ENCODE assay signal across 1 cellular context in the genomic region with DNA sequence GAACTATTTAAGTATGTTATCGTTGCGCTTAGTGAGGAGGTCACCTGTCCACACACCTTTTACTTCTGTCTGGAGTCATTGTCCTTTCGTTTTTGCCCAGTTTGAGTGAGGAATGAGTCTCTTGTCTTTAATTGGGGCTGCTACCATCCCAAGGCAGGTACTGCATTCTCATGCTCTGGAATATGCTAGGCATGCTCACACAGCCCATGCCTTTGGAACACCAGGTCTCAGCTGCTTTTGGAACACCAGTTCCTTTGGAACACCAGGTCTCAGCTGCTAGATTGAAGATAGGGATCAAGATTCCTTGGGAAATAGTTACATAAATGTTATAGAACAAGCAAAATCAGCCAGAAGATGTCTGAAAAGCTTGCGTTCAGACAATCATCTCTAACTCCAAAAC.
TF ChIP-seq lines count a peak whose summit lies in the region.

No MANE protein-coding gene starts in this region.

TF ChIP-seq in H1, 55 proteins besides CTCF, POLR2A, EP300 and RAD21 (continued from another document):
- TF ChIP-seq, protein P1, sequence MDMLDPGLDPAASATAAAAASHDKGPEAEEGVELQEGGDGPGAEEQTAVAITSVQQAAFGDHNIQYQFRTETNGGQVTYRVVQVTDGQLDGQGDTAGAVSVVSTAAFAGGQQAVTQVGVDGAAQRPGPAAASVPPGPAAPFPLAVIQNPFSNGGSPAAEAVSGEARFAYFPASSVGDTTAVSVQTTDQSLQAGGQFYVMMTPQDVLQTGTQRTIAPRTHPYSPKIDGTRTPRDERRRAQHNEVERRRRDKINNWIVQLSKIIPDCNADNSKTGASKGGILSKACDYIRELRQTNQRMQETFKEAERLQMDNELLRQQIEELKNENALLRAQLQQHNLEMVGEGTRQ (IDR thresholded peaks at IDR 0.05; ENCODE audit: low read length) = no peak
- no peak for TF ChIP-seq TCF12 (IDR thresholded peaks at IDR 0.05; ENCODE audit: low read depth, low read length)
- no peak for TF ChIP-seq TEAD4 (IDR thresholded peaks at IDR 0.05; ENCODE audit: low read depth, low read length)
- TF ChIP-seq CREB1 (IDR thresholded peaks at IDR 0.05) = no peak
